ENCODE assay signal across 29 cellular contexts in the genomic region with DNA sequence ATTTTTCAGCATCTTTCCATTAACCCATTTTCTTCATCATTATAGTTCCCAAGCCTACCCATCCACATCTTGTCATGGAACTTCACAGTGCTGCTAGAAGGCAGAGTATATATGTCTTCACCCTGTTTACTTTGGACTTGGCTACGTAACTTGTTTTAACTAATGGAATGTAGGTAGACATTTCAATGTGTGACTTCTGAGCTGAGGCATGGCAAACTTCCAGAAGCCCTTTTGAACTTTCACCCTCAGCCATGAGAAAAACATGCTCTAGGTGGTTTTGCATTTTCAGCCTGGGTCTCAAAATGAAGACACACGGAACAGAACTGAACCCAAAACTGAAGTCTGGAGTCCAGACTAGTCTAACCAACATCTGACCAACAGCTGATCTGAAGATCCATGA. TPM values are rescaled to one million over a fixed set of nuclear protein-coding genes. Genes with fewer than 3 reads are reported as not detected.
A peak's percentile ranks its signal among the peaks of the same experiment; 100 is the strongest.
DNase-seq lines count a peak whose midpoint lies in the region; ATAC-seq, FAIRE-seq and TF ChIP-seq lines count a peak whose summit lies in the region.
"Had no signal": no experiment of that assay in that cellular context is flagged by ENCODE, and none has a peak within 500 bp of the region (broad histone marks: within the 10 kb centered on the region; RNA-seq: fewer than 3 reads in every experiment).

No MANE protein-coding gene starts in this region.

- no peak for TF ChIP-seq CTCF in natural killer cell (IDR thresholded peaks at IDR 0.05)
- TF ChIP-seq CTCF in hepatocyte (IDR thresholded peaks at IDR 0.05; ENCODE audit: poor library complexity) = no peak
- no peak for TF ChIP-seq CTCF in testis (IDR thresholded peaks at IDR 0.05)

- no peak for TF ChIP-seq POLR2A in testis (IDR thresholded peaks at IDR 0.05)

- WGBS in hepatocyte (ENCODE audit: low lambda C conversion rate, missing lambda C conversion rate) = 56% methylated on average over 2 of the region's 2 CpGs
- WGBS in small intestine, 3 donors = 31 to 63% (median 41%) methylated on average over 2 of the region's 2 CpGs
- 89% methylated on average over 2 of the region's 2 CpGs for WGBS in testis, 2 donors

- H3K36me3 Mint-ChIP-seq in natural killer cell = no peaks in the 10 kb centered on the region
- peaks cover 6% of the 10 kb centered on the region for H3K36me3 Mint-ChIP-seq in natural killer cell treated with Interleukin-12 subunit alpha and Interleukin-12 subunit beta and Interleukin-15 and Interleukin-18, amount 100 ng/mL, for 72 hours
- H3K36me3 Mint-ChIP-seq in T-helper 17 cell (ENCODE audit: low read depth) = no peaks in the 10 kb centered on the region

- no peaks in the 10 kb centered on the region for H3K9me3 Mint-ChIP-seq in natural killer cell
- H3K9me3 Mint-ChIP-seq in natural killer cell treated with Interleukin-12 subunit alpha and Interleukin-12 subunit beta and Interleukin-15 and Interleukin-18, amount 100 ng/mL, for 72 hours = no peaks in the 10 kb centered on the region
- H3K9me3 Mint-ChIP-seq: activated naive CD4-positive, alpha-beta T cell treated with anti-CD3 and anti-CD28 coated beads for 36 hours; activated T-cell treated with anti-CD3 and anti-CD28 coated beads, Interleukin-2, amount 50 U/mL, for 4 hours; central memory CD8-positive, alpha-beta T cell had no signal

- peaks cover 13% of the 10 kb centered on the region for H3K4me1 ChIP-seq in hepatocyte (ENCODE audit: insufficient read depth)
- peaks cover 0 to 3% of the 10 kb centered on the region in 2 donors for H3K4me1 ChIP-seq in small intestine (ENCODE audit: control insufficient read depth in 2 of 2, insufficient read depth in 1 of 2, low read depth in 1 of 2, low read length in 1 of 2)
- H3K4me1 ChIP-seq in testis = peaks cover 5% of the 10 kb centered on the region

- no peak overlapping the region for H2AFZ ChIP-seq in hepatocyte

- FAIRE-seq in small intestine (lab: Jason Lieb, UNC) = no peak
- FAIRE-seq: TTC549 had no signal

- intact Hi-C loops in natural killer cell (cut with micrococcal nuclease) (no loop called here), testis (cut with DNase I; ENCODE audit: low total_unique reads) (no loop called here)

- peaks cover 28 to 45% of the 10 kb centered on the region in 2 donors for H3K4me1 Mint-ChIP-seq in natural killer cell
- peaks cover 31 to 37% of the 10 kb centered on the region in 2 donors for H3K4me1 Mint-ChIP-seq in natural killer cell treated with Interleukin-12 subunit alpha and Interleukin-12 subunit beta and Interleukin-15 and Interleukin-18, amount 100 ng/mL, for 72 hours (ENCODE audit: low read depth in 2 of 2)
- H3K4me1 Mint-ChIP-seq in T-helper 17 cell = peaks cover 30% of the 10 kb centered on the region

- H3K9me3 ChIP-seq in T-helper 17 cell (ENCODE audit: control insufficient read depth, low read length, poor library complexity, severe bottlenecking) = no peaks in the 10 kb centered on the region
- H3K9me3 ChIP-seq in hepatocyte (ENCODE audit: low read depth) = no peaks in the 10 kb centered on the region
- no peaks in the 10 kb centered on the region for H3K9me3 ChIP-seq in small intestine (ENCODE audit: control insufficient read depth, low read depth)
- no peaks in the 10 kb centered on the region for H3K9me3 ChIP-seq in testis
- H3K9me3 ChIP-seq: ascending aorta, spleen, thyroid gland had no signal

- H3K4me3 Mint-ChIP-seq in natural killer cell = peak overlapping the region; percentile 7
- no peak overlapping the region for H3K4me3 Mint-ChIP-seq in natural killer cell treated with Interleukin-12 subunit alpha and Interleukin-12 subunit beta and Interleukin-15 and Interleukin-18, amount 100 ng/mL, for 72 hours
- H3K4me3 Mint-ChIP-seq in T-helper 17 cell = no peak overlapping the region
- H3K4me3 Mint-ChIP-seq: activated naive CD4-positive, alpha-beta T cell treated with anti-CD3 and anti-CD28 coated beads for 36 hours; activated T-cell treated with anti-CD3 and anti-CD28 coated beads, Interleukin-2, amount 50 U/mL, for 4 hours; central memory CD8-positive, alpha-beta T cell had no signal

- no peak overlapping the region for H3K4me3 ChIP-seq in hepatocyte
- no peak overlapping the region for H3K4me3 ChIP-seq in small intestine (ENCODE audit: low read depth in 1 of 2, low read length in 2 of 2)
- H3K4me3 ChIP-seq in testis = no peak overlapping the region
- H3K4me3 ChIP-seq: ascending aorta; BLaER1 treated with 17β-estradiol and CSF1 and Interleukin-3, amounts not matched to agents 10 nM and 100 nM; spleen; thyroid gland had no signal

- ATAC-seq in natural killer cell (no peak), T-helper 17 cell (no peak), GM19455 (IDR thresholded peaks at IDR 0.05; ENCODE audit: unreplicated experiment) (no peak)
- ATAC-seq in natural killer cell treated with Interleukin-12 subunit alpha and Interleukin-12 subunit beta and Interleukin-15 and Interleukin-18, amount 100 ng/mL, for 72 hours = no peak
- ATAC-seq: activated T-cell treated with anti-CD3 and anti-CD28 coated beads, Interleukin-2, amount 50 U/mL, for 4 hours; left cardiac atrium; Right ventricle myocardium inferior had no signal

- H3K4me2 ChIP-seq in hepatocyte = no peak overlapping the region

- H4K20me1 ChIP-seq in hepatocyte (ENCODE audit: insufficient read depth, poor library complexity, severe bottlenecking) = no peaks in the 10 kb centered on the region

- H3K27ac Mint-ChIP-seq in natural killer cell = no peak overlapping the region
- no peak overlapping the region for H3K27ac Mint-ChIP-seq in natural killer cell treated with Interleukin-12 subunit alpha and Interleukin-12 subunit beta and Interleukin-15 and Interleukin-18, amount 100 ng/mL, for 72 hours
- peak overlapping the region; percentile 27 for H3K27ac Mint-ChIP-seq in T-helper 17 cell
- H3K27ac Mint-ChIP-seq: activated naive CD4-positive, alpha-beta T cell treated with anti-CD3 and anti-CD28 coated beads for 36 hours had no signal

- H3K9me2 ChIP-seq in hepatocyte (replicated peaks; ENCODE audit: insufficient read depth) = no peaks in the 10 kb centered on the region

- H3K27ac ChIP-seq in hepatocyte (no peak overlapping the region), small intestine (ENCODE audit: low read depth in 1 of 2, low read length in 1 of 2) (no peak overlapping the region), testis (no peak overlapping the region)
- H3K27ac ChIP-seq: ascending aorta; BLaER1 treated with 17β-estradiol and CSF1 and Interleukin-3, amounts not matched to agents 10 nM and 100 nM; epithelial cell of prostate; spleen; thyroid gland had no signal

- peaks cover 12% of the 10 kb centered on the region for H3K79me2 ChIP-seq in hepatocyte

- H3K27me3 ChIP-seq in hepatocyte (no peaks in the 10 kb centered on the region), small intestine (ENCODE audit: control insufficient read depth in 2 of 2, insufficient read depth in 2 of 2, low read length in 2 of 2) (no peaks in the 10 kb centered on the region), testis (no peaks in the 10 kb centered on the region)
- H3K27me3 ChIP-seq: ascending aorta; BLaER1 treated with 17β-estradiol and CSF1 and Interleukin-3, amounts not matched to agents 10 nM and 100 nM; spleen; thyroid gland had no signal

- no peaks in the 10 kb centered on the region for H3K27me3 Mint-ChIP-seq in natural killer cell (ENCODE audit: low read depth in 2 of 2)
- no peaks in the 10 kb centered on the region for H3K27me3 Mint-ChIP-seq in natural killer cell treated with Interleukin-12 subunit alpha and Interleukin-12 subunit beta and Interleukin-15 and Interleukin-18, amount 100 ng/mL, for 72 hours
- no peaks in the 10 kb centered on the region for H3K27me3 Mint-ChIP-seq in T-helper 17 cell
- H3K27me3 Mint-ChIP-seq: central memory CD8-positive, alpha-beta T cell had no signal

- H3K36me3 ChIP-seq in hepatocyte (replicated peaks; ENCODE audit: insufficient read depth, low read depth) (no peaks in the 10 kb centered on the region), small intestine (ENCODE audit: control insufficient read depth in 2 of 2, insufficient read depth in 2 of 2, low read length in 2 of 2) (no peaks in the 10 kb centered on the region), testis (ENCODE audit: low read depth, missing control alignments) (no peaks in the 10 kb centered on the region)

- no peak for DNase-seq in natural killer cell
- no peak for DNase-seq in natural killer cell treated with Interleukin-12 subunit alpha and Interleukin-12 subunit beta and Interleukin-15 and Interleukin-18, amount 100 ng/mL, for 72 hours (ENCODE audit: low spot score)
- no peak for DNase-seq in T-helper 17 cell
- DNase-seq in hepatocyte (ENCODE audit: low spot score) = peak; percentile 24
- peak; percentile 72 for DNase-seq in small intestine
- no peak for DNase-seq in A172 (ENCODE audit: low spot score)
- DNase-seq in testis = no peak
- DNase-seq: activated CD4-positive, CD25-positive, alpha-beta regulatory T cell treated with anti-CD3 and anti-CD28 coated beads, Interleukin-2, amount 50 U/mL, for 72 hours; activated naive CD4-positive, alpha-beta T cell treated with anti-CD3 and anti-CD28 coated beads for 36 hours; activated T-cell treated with anti-CD3 and anti-CD28 coated beads, Interleukin-2, amount 50 U/mL, for 4 hours; EL; H7; left cardiac atrium; mesenchymal stem cell; NCI-H2081; NCI-H226; nucleus accumbens; retina; spleen; stimulated activated CD4-positive, alpha-beta T cell treated with anti-CD3 and anti-CD28 coated beads, Interleukin-4, amount 100 ng/mL, for 1 hour; stimulated activated naive CD4-positive, alpha-beta T cell; thyroid gland had no signal

RNA-seq across cellular contexts. Expression of a gene that starts 3.2 kb away (rescaled TPM):
- total RNA-seq in natural killer cell (10 to 100 TPM in 1 of 3 donors, 1 to 10 TPM in 2; 8.7 to 10.3 (median 9.3) TPM), T-helper 17 cell (1 to 10 TPM; 3.0 to 4.8 TPM), hepatocyte (11.3 and 15.4 TPM in 2 replicates), testis (100 to 1,000 TPM in 1 of 2 donors, 10 to 100 TPM in 1; 80.1 to 123 TPM)
- total RNA-seq in natural killer cell treated with Interleukin-12 subunit alpha and Interleukin-12 subunit beta and Interleukin-15 and Interleukin-18, amount 100 ng/mL, for 72 hours = 10 to 100 TPM; 23.3 to 29.1 TPM
- polyA plus RNA-seq in hepatocyte (14.6 and 20.6 TPM in 2 replicates), small intestine (10 to 100 TPM in 1 of 3 donors, 1 to 10 TPM in 2; 8.0 to 11.2 (median 8.4) TPM), testis (ENCODE audit: insufficient read depth, low read depth, low replicate concordance) (241 TPM)
- total RNA-seq in A172 (2014; rRNA removed; shearing (Covaris generic)) = 56.8 and 68.4 TPM in 2 replicates

RNA-seq across cellular contexts. Expression of a gene that starts 28.3 kb away (rescaled TPM):
- total RNA-seq in natural killer cell (1 to 10 TPM in 1 of 3 donors, under 1 TPM in 2; 0.28 to 5.1 (median 0.53) TPM), T-helper 17 cell (under 1 TPM; 0.22 to 0.37 TPM), hepatocyte (18.1 and 21.4 TPM in 2 replicates), testis (1 to 10 TPM; 2.5 to 4.1 TPM)
- 1 to 10 TPM; 5.4 to 5.5 TPM for total RNA-seq in natural killer cell treated with Interleukin-12 subunit alpha and Interleukin-12 subunit beta and Interleukin-15 and Interleukin-18, amount 100 ng/mL, for 72 hours
- polyA plus RNA-seq in hepatocyte (18.1 and 20.7 TPM in 2 replicates), small intestine (1 to 10 TPM in 1 of 3 donors, under 1 TPM in 1, not detected in 1; 0.54 to 3.6 TPM), testis (ENCODE audit: insufficient read depth, low read depth, low replicate concordance) (3.9 TPM)
- total RNA-seq in A172 (2014; rRNA removed; shearing (Covaris generic)) = 37.4 and 38.8 TPM in 2 replicates

RNA-seq across cellular contexts. Expression of a gene that starts 28.5 kb away (rescaled TPM):
- total RNA-seq in natural killer cell (10 to 100 TPM; 16.7 to 31.6 (median 21.2) TPM), T-helper 17 cell (10 to 100 TPM in 1 of 2 donors, 1 to 10 TPM in 1; 9.9 to 10.7 TPM), hepatocyte (23.4 and 33.5 TPM in 2 replicates), testis (1 to 10 TPM; 8.4 to 9.1 TPM)
- 10 to 100 TPM; 14.5 to 23.4 TPM for total RNA-seq in natural killer cell treated with Interleukin-12 subunit alpha and Interleukin-12 subunit beta and Interleukin-15 and Interleukin-18, amount 100 ng/mL, for 72 hours
- polyA plus RNA-seq in hepatocyte (10.7 and 16.9 TPM in 2 replicates), small intestine (10 to 100 TPM in 1 of 3 donors, 1 to 10 TPM in 2; 7.3 to 13.2 (median 10.0) TPM), testis (ENCODE audit: insufficient read depth, low read depth, low replicate concordance) (4.7 TPM)
- 31.6 and 31.8 TPM in 2 replicates for total RNA-seq in A172 (2014; rRNA removed; shearing (Covaris generic))

Comparison
In these comparisons a context has a peak if more than half of its experiments do, and no peak if none do; other contexts are left out.
1. DNase-seq: peak in hepatocyte (single experiment) and small intestine (single experiment); none in natural killer cell (single experiment), natural killer cell treated with Interleukin-12 subunit alpha and Interleukin-12 subunit beta and Interleukin-15 and Interleukin-18, amount 100 ng/mL, for 72 hours (single experiment), T-helper 17 cell (0 of 3), A172 (single experiment) and testis (single experiment).